Comparison of ENCODE assay signal across 8 cellular contexts in the genomic region with DNA sequence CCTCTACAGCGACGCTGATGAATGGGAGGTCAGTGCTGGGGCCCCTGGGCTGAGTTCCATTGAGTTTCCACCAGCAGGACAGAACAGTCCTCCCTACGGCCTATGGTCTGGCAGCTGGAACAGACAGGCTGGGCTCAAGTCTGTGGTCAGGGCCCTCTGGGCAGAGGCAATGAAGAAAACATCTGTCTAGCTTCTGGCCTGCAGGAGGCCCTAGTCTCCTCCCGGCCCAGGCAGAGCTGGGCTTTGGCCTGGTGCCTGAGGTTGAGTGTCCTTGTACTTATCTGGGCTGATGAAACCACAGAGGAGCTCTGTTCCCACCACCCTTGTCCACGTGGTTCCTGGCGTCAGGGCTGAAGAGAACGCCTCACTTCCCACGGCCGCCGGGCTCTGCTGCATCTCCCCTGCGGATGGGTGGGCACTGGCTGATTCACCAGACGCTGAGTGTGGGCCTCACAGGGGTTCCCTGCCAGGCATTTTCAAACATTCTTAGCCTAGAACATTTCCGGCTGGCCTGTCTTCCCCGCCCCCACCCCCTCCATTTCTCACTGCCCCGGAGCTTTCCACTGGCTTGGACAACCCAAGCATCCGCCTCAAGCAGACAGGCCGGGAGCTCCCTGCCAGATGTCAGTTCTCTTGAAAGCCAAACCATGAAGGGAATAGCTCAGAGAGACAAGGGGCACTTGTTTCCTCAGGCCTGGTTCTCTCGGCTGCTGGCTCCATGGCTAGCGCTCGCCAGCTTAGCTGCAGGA. TPM values are rescaled to one million over a fixed set of nuclear protein-coding genes. Genes with fewer than 3 reads are reported as not detected.
DNase-seq lines count a peak whose midpoint lies in the region; ATAC-seq and TF ChIP-seq lines count a peak whose summit lies in the region.

No MANE protein-coding gene starts in this region.

- H3K27me3 ChIP-seq in A673 (replicated peaks; ENCODE audit: insufficient read depth, low read depth, low read length, poor library complexity): no peaks in the 10 kb centered on the region
- H3K27me3 ChIP-seq in left lung: no peaks in the 10 kb centered on the region
- no peaks in the 10 kb centered on the region for H3K27me3 ChIP-seq in stomach

- peak; percentile 26 for ATAC-seq in GM18502 (IDR thresholded peaks at IDR 0.05; ENCODE audit: poor library complexity, unreplicated experiment)
- ATAC-seq in HG02870 (IDR thresholded peaks at IDR 0.05; ENCODE audit: unreplicated experiment): peak; percentile 20
- ATAC-seq in central memory CD8-positive, alpha-beta T cell (replicated peaks; ENCODE audit: extremely low read depth, poor library complexity, severe bottlenecking): peak; percentile 25
- ATAC-seq in left lung: peak; percentile 80

- H3K9me3 ChIP-seq in A673 (ENCODE audit: low read depth, low read length, poor library complexity, severe bottlenecking) (no peaks in the 10 kb centered on the region), left lung (no peaks in the 10 kb centered on the region), stomach (no peaks in the 10 kb centered on the region)

- H3K9me3 Mint-ChIP-seq in central memory CD8-positive, alpha-beta T cell: no peaks in the 10 kb centered on the region

- DNase-seq in A673 (ENCODE audit: low spot score) (no peak), NOMO-1 treated with dmso at 0.1 percent for 144 hours (lab: John Stamatoyannopoulos, UW; ENCODE audit: unreplicated experiment) (peak; percentile 92), left lung (peak; percentile 95 to 97), stomach (peak; percentile 82)
- no peak for DNase-seq in central memory CD8-positive, alpha-beta T cell (ENCODE audit: low spot score in 2 of 2)
- DNase-seq in activated naive CD4-positive, alpha-beta T cell treated with Interleukin-2 at 50 U/mL for 16 hours: no peak

- H3K27ac Mint-ChIP-seq in central memory CD8-positive, alpha-beta T cell (ENCODE audit: low read depth): peak overlapping the region; percentile 67

- WGBS in stomach, 5 donors: 37 to 58% (median 49%) methylated on average over 14 to 20 of the region's 20 CpGs

- TF ChIP-seq CTCF in A673 (conservative IDR thresholded peaks at IDR 0.05; ENCODE audit: low read depth, low read length): no peak
- TF ChIP-seq CTCF in left lung (IDR thresholded peaks at IDR 0.05): peak in 1 of 2 donors; percentile 38
- TF ChIP-seq CTCF in stomach (IDR thresholded peaks at IDR 0.05): peak in 3 of 7 experiments; percentile 6 to 14 (median 10)

- peak; percentile 41 for TF ChIP-seq EP300 in stomach (IDR thresholded peaks at IDR 0.05)

- H3K36me3 ChIP-seq in A673 (ENCODE audit: insufficient read depth, low read length, poor library complexity, severe bottlenecking) (no peaks in the 10 kb centered on the region), left lung (no peaks in the 10 kb centered on the region), stomach (peaks cover 0 to 12% (median 4%) of the 10 kb centered on the region in 4 donors)

- H3K27ac ChIP-seq in A673 (ENCODE audit: low read depth, low read length, poor library complexity, severe bottlenecking) (peak overlapping the region; percentile 42), left lung (peak overlapping the region; percentile 84 to 95), stomach (peak overlapping the region; percentile 69 to 93 (median 87))

- H3K4me3 Mint-ChIP-seq in central memory CD8-positive, alpha-beta T cell: no peak overlapping the region

- POLR2A ChIA-PET in A673 (lab: Charles Lee; ENCODE audit: low non-redundant PET): no interaction called here

- H3K4me3 ChIP-seq in A673 (ENCODE audit: low read depth, low read length, poor library complexity, severe bottlenecking): no peak overlapping the region
- H3K4me3 ChIP-seq in left lung: peak overlapping the region in 1 of 2 donors; percentile 8
- H3K4me3 ChIP-seq in stomach: peak overlapping the region in 1 of 4 donors; percentile 1

- H3K4me1 Mint-ChIP-seq in central memory CD8-positive, alpha-beta T cell: peaks cover 33% of the 10 kb centered on the region

- CTCF ChIA-PET in A673 (lab: Charles Lee): no interaction called here

- intact Hi-C loops in A673 (cut with micrococcal nuclease; ENCODE audit: unreplicated experiment) (no loop called here), left lung (cut with DNase I) (no loop called here), stomach (cut with DNase I; ENCODE audit: low total_unique reads) (no loop called here)

- no peak for TF ChIP-seq POLR2A in stomach (IDR thresholded peaks at IDR 0.05)

- no peaks in the 10 kb centered on the region for H3K27me3 Mint-ChIP-seq in central memory CD8-positive, alpha-beta T cell

- peaks cover 2% of the 10 kb centered on the region for H3K36me3 Mint-ChIP-seq in central memory CD8-positive, alpha-beta T cell (ENCODE audit: insufficient read depth)

- H3K4me1 ChIP-seq in A673 (ENCODE audit: insufficient read depth, low read length, poor library complexity, severe bottlenecking) (peaks cover 13% of the 10 kb centered on the region), left lung (peaks cover 46 to 78% of the 10 kb centered on the region in 2 donors), stomach (peaks cover 49 to 78% (median 66%) of the 10 kb centered on the region in 4 donors)

- BruUV-seq in A673 (replicated peaks; lab: Mats Ljungman, UMichigan): no TSS peak

RNA-seq across cellular contexts. Expression of a gene that starts 20.3 kb away (rescaled TPM):
- 13.3 and 18.9 TPM in 2 replicates for total RNA-seq in A673 (2021)
- 10 to 100 TPM; 13.2 to 14.1 TPM for total RNA-seq in left lung
- 10 to 100 TPM in 4 of 5 donors, 1 to 10 TPM in 1; 3.2 to 74.1 (median 35.7) TPM for total RNA-seq in stomach
- 10 to 100 TPM; 19.7 to 24.6 (median 21.0) TPM for polyA plus RNA-seq in stomach

RNA-seq across cellular contexts. Expression of a gene that starts 48.3 kb away (rescaled TPM):
- total RNA-seq in A673 (2021) (3.8 and 5.8 TPM in 2 replicates), left lung (10 to 100 TPM in 1 of 2 donors, 1 to 10 TPM in 1; 1.9 to 20.1 TPM), stomach (10 to 100 TPM in 3 of 5 donors, 1 to 10 TPM in 2; 1.8 to 70.1 (median 13.4) TPM)
- 10 to 100 TPM in 2 of 3 donors, 1 to 10 TPM in 1; 8.8 to 12.7 (median 12.4) TPM for polyA plus RNA-seq in stomach

Comparison
In these comparisons a context has a peak if more than half of its experiments do, and no peak if none do; other contexts are left out.
1. DNase-seq: peak in NOMO-1 treated with dmso at 0.1 percent for 144 hours (single experiment), left lung (2 of 2) and stomach (single experiment); none in A673 (single experiment), central memory CD8-positive, alpha-beta T cell (0 of 2) and activated naive CD4-positive, alpha-beta T cell treated with Interleukin-2 at 50 U/mL for 16 hours (single experiment).
2. ATAC-seq: peak in every context shown above with its lines; median percentile 80 in left lung; 26 in GM18502; 25 in central memory CD8-positive, alpha-beta T cell; 20 in HG02870.
3. Peak in every context shown above with its lines, with median percentiles within 50 percentile points of each other: H3K27ac ChIP-seq.